27 cellular contexts compared by ENCODE assay signal in the genomic region with DNA sequence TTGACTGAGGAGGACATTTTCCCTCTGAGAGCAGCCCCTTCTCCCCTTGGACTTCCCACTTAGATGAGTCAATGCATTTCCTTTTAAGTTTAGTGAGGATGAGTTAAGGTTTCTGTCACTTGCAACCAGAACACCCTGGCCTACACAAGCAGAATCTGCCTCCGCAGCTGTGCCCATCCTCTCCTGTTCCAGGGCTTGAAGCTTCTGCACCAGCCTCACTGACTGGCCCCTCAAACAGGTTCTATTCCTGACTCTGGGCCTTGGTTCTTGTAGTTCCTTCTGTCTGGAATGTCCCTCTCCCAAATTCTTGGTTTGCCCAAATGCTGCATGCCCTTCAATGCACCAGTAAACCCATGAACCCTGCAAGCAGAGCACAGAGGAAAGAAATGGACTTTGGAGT.
"Had no signal": no experiment of that assay in that cellular context is flagged by ENCODE, and none has a peak within 500 bp of the region (broad histone marks: within the 10 kb centered on the region; RNA-seq: fewer than 3 reads in every experiment).

No MANE protein-coding gene starts in this region.

- H3K36me3 Mint-ChIP-seq: activated naive CD4-positive, alpha-beta T cell treated with anti-CD3 and anti-CD28 coated beads, Interleukin-2, amount 50 U/mL, for 72 hours; natural killer cell treated with Interleukin-12 subunit alpha and Interleukin-12 subunit beta and Interleukin-15 and Interleukin-18, amount 100 ng/mL, for 72 hours; stimulated activated naive B cell treated with anti-CD40 and anti-IgM and Interleukin-4, amounts not matched to agents 10 μg/mL and 1 μg/mL and 100 μg/mL, for 72 hours had no signal

- H3K27ac ChIP-seq: heart right ventricle, left ventricle myocardium inferior, neutrophil, ovary, psoas muscle, stomach, thyroid gland, upper lobe of right lung had no signal

- H3K36me3 ChIP-seq: heart right ventricle, left ventricle myocardium inferior, neutrophil, ovary, stomach, thyroid gland, upper lobe of right lung had no signal

- H3K27ac Mint-ChIP-seq: activated T-helper 2 cell treated with anti-CD3 and anti-CD28 coated beads, Interferon-gamma antibody, Interleukin-2, Interleukin-4, amounts not matched to agents 10 μg/mL and 5 μg/mL and 100 μg/mL, durations not matched to agents 14 hours and 24 hours and 36 hours; effector memory CD8-positive, alpha-beta T cell; natural killer cell treated with Interleukin-12 subunit alpha and Interleukin-12 subunit beta and Interleukin-15 and Interleukin-18, amount 100 ng/mL, for 72 hours; T-helper 2 cell treated with Interferon-gamma antibody and Interleukin-4, amounts not matched to agents 5 μg/mL and 100 μg/mL, for 36 hours had no signal

- H3K27me3 ChIP-seq: ovary, thyroid gland had no signal

- H3K4me3 Mint-ChIP-seq: central memory CD8-positive, alpha-beta T cell; effector memory CD8-positive, alpha-beta T cell; natural killer cell treated with Interleukin-12 subunit alpha and Interleukin-12 subunit beta and Interleukin-15 and Interleukin-18, amount 100 ng/mL, for 72 hours; stimulated activated naive B cell treated with anti-CD40 and anti-IgM and Interleukin-4, amounts not matched to agents 10 μg/mL and 1 μg/mL and 100 μg/mL, for 72 hours; T-helper 2 cell treated with Interferon-gamma antibody and Interleukin-4, amounts not matched to agents 5 μg/mL and 100 μg/mL, for 36 hours had no signal

- H3K4me3 ChIP-seq: dorsolateral prefrontal cortex, heart right ventricle, left ventricle myocardium inferior, lung, mucosa of descending colon, ovary, psoas muscle, stomach, thyroid gland, upper lobe of right lung had no signal

- H3K4me1 Mint-ChIP-seq: central memory CD8-positive, alpha-beta T cell; stimulated activated naive B cell treated with anti-CD40 and anti-IgM and Interleukin-4, amounts not matched to agents 10 μg/mL and 1 μg/mL and 100 μg/mL, for 72 hours had no signal

- H3K9me3 Mint-ChIP-seq: activated naive CD4-positive, alpha-beta T cell treated with anti-CD3 and anti-CD28 coated beads, Interleukin-2, amount 50 U/mL, for 72 hours; activated T-helper 2 cell treated with anti-CD3 and anti-CD28 coated beads, Interferon-gamma antibody, Interleukin-2, Interleukin-4, amounts not matched to agents 10 μg/mL and 5 μg/mL and 100 μg/mL, durations not matched to agents 14 hours and 24 hours and 36 hours; effector memory CD8-positive, alpha-beta T cell; natural killer cell treated with Interleukin-12 subunit alpha and Interleukin-12 subunit beta and Interleukin-15 and Interleukin-18, amount 100 ng/mL, for 72 hours; T-helper 2 cell treated with Interferon-gamma antibody and Interleukin-4, amounts not matched to agents 5 μg/mL and 100 μg/mL, for 36 hours had no signal

- DNase-seq: activated CD4-positive, alpha-beta T cell treated with anti-CD3 and anti-CD28 coated beads for 4 hours; activated CD4-positive, alpha-beta T cell treated with anti-CD3 and anti-CD28 coated beads, Interleukin-2, amount 50 U/mL, for 48 hours; activated CD4-positive, CD25-positive, alpha-beta regulatory T cell; activated naive CD4-positive, alpha-beta T cell; activated T-cell treated with anti-CD3 and anti-CD28 coated beads, Interleukin-2, amount 50 U/mL, for 48 hours; effector memory CD8-positive, alpha-beta T cell; foreskin fibroblast; heart right ventricle; left ventricle myocardium inferior; mesendoderm; mucosa of descending colon; ovary; psoas muscle; stimulated activated CD4-positive, alpha-beta T cell treated with anti-CD3 and anti-CD28 coated beads, Interleukin-15, amount 100 ng/mL, for 24 hours; stimulated activated naive B cell treated with anti-CD40 and anti-IgM and Interleukin-4, amounts not matched to agents 10 μg/mL and 1 μg/mL and 100 μg/mL, for 72 hours; stomach; T-helper 1 cell; thyroid gland; upper lobe of right lung had no signal

- H3K9me3 ChIP-seq: mucosa of descending colon, neutrophil, ovary, psoas muscle, thyroid gland, upper lobe of right lung had no signal
